In genomic region chr1:207853372-207853757, GRCh38 we compare ENCODE assay signal across 14 cellular contexts. TPM values are rescaled to one million over a fixed set of nuclear protein-coding genes. Genes with fewer than 3 reads are reported as not detected.
DNase-seq lines count a peak whose midpoint lies in the region; ATAC-seq, FAIRE-seq and TF ChIP-seq lines count a peak whose summit lies in the region.
"Had no signal": no experiment of that assay in that cellular context is flagged by ENCODE, and none has a peak within 500 bp of the region (broad histone marks: within the 10 kb centered on the region; RNA-seq: fewer than 3 reads in every experiment).

No MANE protein-coding gene starts in this region.

- H3K27me3 Mint-ChIP-seq in activated CD4-positive, alpha-beta T cell treated with anti-CD3 and anti-CD28 coated beads, Interleukin-2, amount 10 ng/mL, durations not matched to agents 7 days and 5 days = no peaks in the 10 kb centered on the region

- no peaks in the 10 kb centered on the region for H3K79me2 ChIP-seq in HepG2 (ENCODE audit: insufficient read depth, low read length)
- peaks cover 17% of the 10 kb centered on the region; the same call in 1 of the 2 replicates for H3K79me2 ChIP-seq in SK-N-SH (ENCODE audit: insufficient read depth)

- FAIRE-seq in HepG2 (lab: Jason Lieb, UNC) = peak; percentile 23
- FAIRE-seq: A549 had no signal

- no peak for TF ChIP-seq EP300 in HepG2 (IDR thresholded peaks at IDR 0.05; ENCODE audit: low read depth in 2 of 2, low read length in 2 of 2)
- TF ChIP-seq EP300 in HepG2 (CRISPR knock-in tag; IDR thresholded peaks at IDR 0.05; ENCODE audit: borderline replicate concordance) = no peak
- no peak for TF ChIP-seq EP300 in stomach (IDR thresholded peaks at IDR 0.05)
- no peak for TF ChIP-seq EP300 in SK-N-SH (IDR thresholded peaks at IDR 0.05; ENCODE audit: borderline replicate concordance in 1 of 2, low read depth in 1 of 2, low read length in 1 of 2)

- H3K27ac Mint-ChIP-seq in activated CD4-positive, alpha-beta T cell treated with anti-CD3 and anti-CD28 coated beads, Interleukin-2, amount 10 ng/mL, durations not matched to agents 7 days and 5 days = peak overlapping the region; percentile 33
- H3K27ac Mint-ChIP-seq: nephron progenitor cell had no signal

- H3K9me2 ChIP-seq in SK-N-SH = no peaks in the 10 kb centered on the region

- H2AFZ ChIP-seq in HepG2 (ENCODE audit: low read length) (no peak overlapping the region), SK-N-SH (ENCODE audit: low read depth) (no peak overlapping the region)

- no peak overlapping the region for H3K9ac ChIP-seq in HepG2 (ENCODE audit: insufficient read depth, low read depth, low read length)
- no peak overlapping the region for H3K9ac ChIP-seq in SK-N-SH

- peaks cover 53% of the 10 kb centered on the region for H3K36me3 Mint-ChIP-seq in activated CD4-positive, alpha-beta T cell treated with anti-CD3 and anti-CD28 coated beads, Interleukin-2, amount 10 ng/mL, durations not matched to agents 7 days and 5 days (ENCODE audit: low read depth)

- no peaks in the 10 kb centered on the region for H3K9me3 Mint-ChIP-seq in activated CD4-positive, alpha-beta T cell treated with anti-CD3 and anti-CD28 coated beads, Interleukin-2, amount 10 ng/mL, durations not matched to agents 7 days and 5 days
- H3K9me3 Mint-ChIP-seq: nephron progenitor cell had no signal

- no peak for DNase-seq in activated CD4-positive, alpha-beta T cell treated with anti-CD3 and anti-CD28 coated beads, Interleukin-2, amount 10 ng/mL, durations not matched to agents 7 days and 5 days
- no peak for DNase-seq in activated CD4-positive, alpha-beta T cell treated with anti-CD3 and anti-CD28 coated beads for 1 hour
- DNase-seq in coronary artery (ENCODE audit: low spot score) (peak; percentile 22), HepG2 (ENCODE audit: low spot score) (no peak), stomach (no peak), SK-N-SH (no peak), NOMO-1 treated with DMSO at 0.1 percent for 48 hours (lab: John Stamatoyannopoulos, UW; ENCODE audit: unreplicated experiment) (no peak)
- DNase-seq: activated CD4-positive, alpha-beta T cell treated with anti-CD3 and anti-CD28 coated beads, Interleukin-2, amount 50 U/mL, for 48 hours; MM.1S; nephron progenitor cell; stimulated activated CD4-positive, alpha-beta T cell treated with anti-CD3 and anti-CD28 coated beads, Interleukin-12 subunit alpha, Interleukin-12 subunit beta, amount 100 ng/mL, for 4 hours had no signal

- CTCF ChIA-PET in activated CD4-positive, alpha-beta T cell treated with anti-CD3 and anti-CD28 coated beads, Interleukin-2, amount 10 ng/mL, durations not matched to agents 7 days and 5 days (lab: Charles Lee) = interaction anchor here (1.5 to 1.7 kb wide), 3 partner anchors 12 to 33 kb away, joined by 4 to 5 read pairs (median 4); no protein-coding TSS in a partner anchor
- CTCF ChIA-PET in HepG2 (lab: Yijun Ruan, JAX; ENCODE audit: low intra/inter-chr PET ratio, low total read pairs) = no interaction called here
- CTCF ChIA-PET in SK-N-SH (lab: Yijun Ruan, JAX) = interaction anchor here (2.7 kb wide), 1 partner anchor 16 kb away, joined by 12 read pairs; no protein-coding TSS in a partner anchor

- no peaks in the 10 kb centered on the region; a peak in 1 of 5 replicates for H3K36me3 ChIP-seq in HepG2 (replicated peaks in 1 of 2; ENCODE audit: control insufficient read depth in 1 of 2, insufficient read depth in 2 of 2, low read length in 2 of 2)
- peaks cover 7 to 30% (median 23%) of the 10 kb centered on the region in 4 donors for H3K36me3 ChIP-seq in stomach
- peaks cover 0 to 3% of the 10 kb centered on the region in 2 experiments for H3K36me3 ChIP-seq in SK-N-SH (replicated peaks in 1 of 2; ENCODE audit: control insufficient read depth in 1 of 2, insufficient read depth in 2 of 2, low read length in 1 of 2)

- in situ Hi-C loops in HepG2 (cut with HindIII; ENCODE audit: extremely low pct_ligation_motif_present, low pct_unique_long_range_greater_than_20kb) = no loop called here

- no peak overlapping the region for H3K4me2 ChIP-seq in HepG2 (ENCODE audit: low read depth, low read length)
- H3K4me2 ChIP-seq in SK-N-SH = no peak overlapping the region
- H3K4me2 ChIP-seq: A549 had no signal

- no peak overlapping the region for H3K4me3 Mint-ChIP-seq in activated CD4-positive, alpha-beta T cell treated with anti-CD3 and anti-CD28 coated beads, Interleukin-2, amount 10 ng/mL, durations not matched to agents 7 days and 5 days
- H3K4me3 Mint-ChIP-seq: nephron progenitor cell had no signal

- H3K27ac ChIP-seq in coronary artery (peak overlapping the region in 1 of 2 donors; percentile 34), HepG2 (ENCODE audit: extremely low read length, insufficient read depth, low read length) (no peak overlapping the region), stomach (peak overlapping the region in 3 of 5 donors; percentile 7 to 45 (median 38)), SK-N-SH (ENCODE audit: low read depth in 2 of 2, low read length in 1 of 2) (no peak overlapping the region)
- H3K27ac ChIP-seq: A549 had no signal

- H3F3A ChIP-seq in SK-N-SH (replicated peaks; ENCODE audit: insufficient read depth) = no peaks in the 10 kb centered on the region

- no peak for TF ChIP-seq CTCF in coronary artery (IDR thresholded peaks at IDR 0.05)
- no peak for TF ChIP-seq CTCF in HepG2 (CRISPR knock-in tag; IDR thresholded peaks at IDR 0.05)
- TF ChIP-seq CTCF in stomach (IDR thresholded peaks at IDR 0.05) = no peak
- TF ChIP-seq CTCF in SK-N-SH (IDR thresholded peaks at IDR 0.05) = no peak

- H4K20me1 ChIP-seq in HepG2 (ENCODE audit: insufficient read depth, low read length) (no peaks in the 10 kb centered on the region), SK-N-SH (ENCODE audit: insufficient read depth) (no peaks in the 10 kb centered on the region)

- no peak; the same call in 2 of the 3 replicates for ATAC-seq in HepG2
- no peak for ATAC-seq in GM18517 (IDR thresholded peaks at IDR 0.05; ENCODE audit: unreplicated experiment)
- ATAC-seq: A549 had no signal

- TF ChIP-seq RAD21 in HepG2 (CRISPR knock-in tag; IDR thresholded peaks at IDR 0.05) (no peak), SK-N-SH (IDR thresholded peaks at IDR 0.05; ENCODE audit: low read length) (no peak)

- H3K27me3 ChIP-seq in HepG2 (ENCODE audit: control insufficient read depth in 1 of 2, insufficient read depth in 2 of 2, low read length in 2 of 2) (no peaks in the 10 kb centered on the region), stomach (no peaks in the 10 kb centered on the region), SK-N-SH (ENCODE audit: insufficient read depth) (no peaks in the 10 kb centered on the region)

- H3K4me1 ChIP-seq in HepG2 (ENCODE audit: insufficient read depth, low read length) = peaks cover 24% of the 10 kb centered on the region
- peaks cover 44 to 99% (median 66%) of the 10 kb centered on the region in 4 donors for H3K4me1 ChIP-seq in stomach
- no peaks in the 10 kb centered on the region; a peak in 1 of 4 replicates for H3K4me1 ChIP-seq in SK-N-SH (ENCODE audit: control insufficient read depth in 1 of 2, insufficient read depth in 2 of 2, low read depth in 1 of 2, low read length in 1 of 2)

- no TSS peak for BruUV-seq in HepG2 (replicated peaks; lab: Mats Ljungman, UMichigan)

- WGBS in HepG2 (ENCODE audit: low lambda C conversion rate) = 67% methylated on average over 1 of the region's 1 CpG
- 36 to 71% (median 67%) methylated on average over 1 of the region's 1 CpG for WGBS in stomach, 5 donors
- whole genome bisulfite sequencing in SK-N-SH (ENCODE audit: low lambda C conversion rate) = no CpG with 5 or more reads among the region's 1 CpG

- POLR2A ChIA-PET in activated CD4-positive, alpha-beta T cell treated with anti-CD3 and anti-CD28 coated beads, Interleukin-2, amount 10 ng/mL, durations not matched to agents 7 days and 5 days (lab: Charles Lee) = no interaction called here
- POLR2A ChIA-PET in HepG2 (lab: Yijun Ruan, JAX) = no interaction called here
- POLR2A ChIA-PET in SK-N-SH (lab: Yijun Ruan, JAX) = no interaction called here

- H3K9me3 ChIP-seq in HepG2 (ENCODE audit: low read length) (no peaks in the 10 kb centered on the region), stomach (no peaks in the 10 kb centered on the region), SK-N-SH (no peaks in the 10 kb centered on the region)
- H3K9me3 ChIP-seq: A549 had no signal

- no peak overlapping the region for H3K4me3 ChIP-seq in coronary artery
- H3K4me3 ChIP-seq in HepG2 (replicated peaks in 1 of 3; ENCODE audit: insufficient read depth in 1 of 3, low read depth in 2 of 3, low read length in 3 of 3) = no peak overlapping the region
- H3K4me3 ChIP-seq in stomach = no peak overlapping the region
- H3K4me3 ChIP-seq in SK-N-SH (ENCODE audit: low read depth in 2 of 2, low read length in 1 of 2) = no peak overlapping the region
- H3K4me3 ChIP-seq: A549 had no signal

- intact Hi-C loops in HepG2 (cut with micrococcal nuclease; ENCODE audit: unreplicated experiment) = no loop called here
- intact Hi-C loops in stomach (cut with DNase I; ENCODE audit: low total_unique reads) = no loop called here

- TF ChIP-seq POLR2A in HepG2 (IDR thresholded peaks at IDR 0.05; ENCODE audit: insufficient read depth in 1 of 2, low read depth in 2 of 2, low read length in 2 of 2) (no peak), stomach (IDR thresholded peaks at IDR 0.05) (no peak)

- H3K4me1 Mint-ChIP-seq in activated CD4-positive, alpha-beta T cell treated with anti-CD3 and anti-CD28 coated beads, Interleukin-2, amount 10 ng/mL, durations not matched to agents 7 days and 5 days = peaks cover 72% of the 10 kb centered on the region

RNA-seq across cellular contexts. Expression of gene CD34, which starts 57.6 kb away (rescaled TPM):
- under 1 TPM in 1 of 2 experiments, not detected in 1; 0.05 TPM for total RNA-seq in activated CD4-positive, alpha-beta T cell treated with anti-CD3 and anti-CD28 coated beads, Interleukin-2, amount 10 ng/mL, durations not matched to agents 7 days and 5 days
- total RNA-seq in HepG2 (2016; rRNA removed; fragmentation: Illumina TruSeq; extraction: Trizol) (not detected in 2 replicates), stomach (10 to 100 TPM in 4 of 5 donors, 1 to 10 TPM in 1; 9.4 to 31.2 (median 14.0) TPM)
- total RNA-seq in HepG2 (2016; cell fraction: cytosol; rRNA removed; fragmentation: Illumina TruSeq; extraction: Trizol; ENCODE audit: low read depth) = not detected in 2 replicates
- total RNA-seq in HepG2 (2016; cell fraction: insoluble cytoplasmic fraction; rRNA removed; fragmentation: Illumina TruSeq; extraction: Trizol) = not detected in 2 replicates
- total RNA-seq in HepG2 (2016; cell fraction: membrane; rRNA removed; fragmentation: Illumina TruSeq; extraction: Trizol) = not detected in 2 replicates
- total RNA-seq in HepG2 (2016; cell fraction: nucleus; rRNA removed; fragmentation: Illumina TruSeq; extraction: Trizol) = not detected in 2 replicates
- polyA plus RNA-seq in HepG2 (2011; rRNA removed) (not detected in 2 replicates), stomach (1 to 10 TPM; 3.2 to 9.2 (median 6.9) TPM), SK-N-SH (2012; rRNA removed) (0.59 and 0.62 TPM in 2 replicates)
- polyA plus RNA-seq in HepG2 (2011; cell fraction: cytosol; rRNA removed) = not detected in 2 replicates
- polyA plus RNA-seq in HepG2 (2011; cell fraction: nucleus; rRNA removed) = not detected in 2 replicates
- not detected in 2 replicates for polyA plus RNA-seq in HepG2 (2012)
- not detected in 2 replicates for polyA plus RNA-seq in HepG2 (2016; cell fraction: cytosol; fragmentation: Illumina TruSeq; extraction: Trizol; ENCODE audit: low read depth)
- not detected in 2 replicates for polyA plus RNA-seq in HepG2 (2016; cell fraction: insoluble cytoplasmic fraction; fragmentation: Illumina TruSeq; extraction: Trizol; ENCODE audit: low read depth)
- polyA plus RNA-seq in HepG2 (2016; cell fraction: membrane; fragmentation: Illumina TruSeq; extraction: Trizol; ENCODE audit: low read depth) = not detected in 2 replicates
- polyA plus RNA-seq in HepG2 (2016; cell fraction: nucleus; fragmentation: Illumina TruSeq; extraction: Trizol; ENCODE audit: insufficient read depth, low read depth) = not detected in 2 replicates
- not detected in 2 replicates for polyA minus RNA-seq in HepG2 (2011; rRNA and poly(A)+ RNA removed; ENCODE audit: low replicate concordance)
- not detected in 2 replicates for polyA minus RNA-seq in HepG2 (2011; cell fraction: cytosol; rRNA and poly(A)+ RNA removed)
- polyA minus RNA-seq in HepG2 (2011; cell fraction: nucleus; rRNA and poly(A)+ RNA removed) = not detected in 2 replicates
- 0.33 and 0.43 TPM in 2 replicates for polyA plus RNA-seq in SK-N-SH (2012; cell fraction: cytosol; rRNA removed)
- 0.42 and 0.54 TPM in 2 replicates for polyA plus RNA-seq in SK-N-SH (2012; cell fraction: nucleus; rRNA removed)
- total RNA-seq: T-helper 1 cell treated with Interleukin-12 subunit alpha and Interleukin-12 subunit beta and Interleukin-4 antibody, amounts not matched to agents 30 ng/mL and 1 ng/mL, for 36 hours had no signal

Comparison
In these comparisons a context has a peak if more than half of its experiments do, and no peak if none do; other contexts are left out.
1. H3K27ac ChIP-seq: peak in stomach (3 of 5); none in HepG2 (single experiment) and SK-N-SH (0 of 2).
2. RNA of gene CD34, which starts 57.6 kb away (total RNA-seq): 9.4 to 31.2 TPM in stomach; 0.05 TPM in activated CD4-positive, alpha-beta T cell treated with anti-CD3 and anti-CD28 coated beads, Interleukin-2, amount 10 ng/mL, durations not matched to agents 7 days and 5 days and not detected in HepG2; every median in the first group is over 4 times any median in the second.